In genomic region chr4:40656221-40656863, GRCh38 we compare ENCODE assay signal across 9 cellular contexts. TPM values are rescaled to one million over a fixed set of nuclear protein-coding genes. Genes with fewer than 3 reads are reported as not detected.
DNase-seq lines count a peak whose midpoint lies in the region; ATAC-seq and TF ChIP-seq lines count a peak whose summit lies in the region.
"Had no signal": no experiment of that assay in that cellular context is flagged by ENCODE, and none has a peak within 500 bp of the region (broad histone marks: within the 10 kb centered on the region; RNA-seq: fewer than 3 reads in every experiment).

No MANE protein-coding gene starts in this region.

- DNase-seq in mucosa of descending colon (no peak), SJCRH30 (no peak), T1000 (lab: John Stamatoyannopoulos, UW) (no peak), glomerular visceral epithelial cell (ENCODE audit: extremely low spot score) (no peak)
- no peak for DNase-seq in stimulated activated CD4-positive, alpha-beta T cell treated with anti-CD3 and anti-CD28 coated beads, Interleukin-2, amount 100 ng/mL, for 48 hours

- H3K36me3 ChIP-seq in mucosa of descending colon (ENCODE audit: low read depth) (no peaks in the 10 kb centered on the region), SJCRH30 (no peaks in the 10 kb centered on the region)
- H3K36me3 ChIP-seq: breast epithelium had no signal

- H3K27me3 ChIP-seq in SJCRH30 = no peaks in the 10 kb centered on the region
- H3K27me3 ChIP-seq: breast epithelium had no signal

- intact Hi-C loops in mucosa of descending colon (cut with DNase I, micrococcal nuclease) = no loop called here

- H3K9me3 ChIP-seq in mucosa of descending colon = no peaks in the 10 kb centered on the region
- no peaks in the 10 kb centered on the region for H3K9me3 ChIP-seq in SJCRH30 (replicated peaks)
- H3K9me3 ChIP-seq: breast epithelium had no signal

- H3K4me3 ChIP-seq in mucosa of descending colon (no peak overlapping the region), SJCRH30 (no peak overlapping the region)
- H3K4me3 ChIP-seq: breast epithelium had no signal

- ATAC-seq in GM18909 (IDR thresholded peaks at IDR 0.05; ENCODE audit: poor library complexity, unreplicated experiment) (peak; percentile 96), GM21786 (IDR thresholded peaks at IDR 0.05; ENCODE audit: unreplicated experiment) (peak; percentile 94), HG03460 (IDR thresholded peaks at IDR 0.05; ENCODE audit: unreplicated experiment) (peak; percentile 95), mucosa of descending colon (peak; percentile 36)

- no peak overlapping the region for H3K27ac ChIP-seq in SJCRH30
- H3K27ac ChIP-seq: breast epithelium had no signal

- no peak for TF ChIP-seq CTCF in mucosa of descending colon (IDR thresholded peaks at IDR 0.05)

- H3K4me1 ChIP-seq in mucosa of descending colon (ENCODE audit: low read depth) = peaks cover 2% of the 10 kb centered on the region
- H3K4me1 ChIP-seq in SJCRH30 = no peaks in the 10 kb centered on the region
- H3K4me1 ChIP-seq: breast epithelium had no signal

RNA-seq across cellular contexts. Expression of gene RBM47, which starts 26.7 kb away (rescaled TPM):
- 100 to 1,000 TPM; 144 to 309 (median 258) TPM for total RNA-seq in mucosa of descending colon
- total RNA-seq in SJCRH30 (2014; rRNA removed; shearing (Covaris generic)) = not detected in 2 replicates

Comparison
In these comparisons a context has a peak if more than half of its experiments do, and no peak if none do; other contexts are left out.
1. ATAC-seq: peak in every context shown above with its lines; median percentile 96 in GM18909; 95 in HG03460; 94 in GM21786; 36 in mucosa of descending colon.
2. RNA of gene RBM47, which starts 26.7 kb away (total RNA-seq): 144 to 309 TPM in mucosa of descending colon; not detected in SJCRH30; every median in the first group is over 100 times any median in the second.